Comparison of ENCODE assay signal across 8 cellular contexts in genomic region chr2:163735692-163736432, GRCh38. TPM values are rescaled to one million over a fixed set of nuclear protein-coding genes. Genes with fewer than 3 reads are reported as not detected.
DNase-seq lines count a peak whose midpoint lies in the region; ATAC-seq, FAIRE-seq and TF ChIP-seq lines count a peak whose summit lies in the region.

FIGN (minus strand) TSS chr2:163736008; CDS start chr2:163734927, 1,081 bp downstream.

- no peak for ATAC-seq in activated T-cell treated with anti-CD3 and anti-CD28 coated beads, Interleukin-2, amount 50 U/mL, for 72 hours (replicated peaks in 1 of 2)
- no peak for ATAC-seq in HG02973 (IDR thresholded peaks at IDR 0.05; ENCODE audit: unreplicated experiment)

- 0% methylated on average over 54 of the region's 54 CpGs; no CpG with 5 or more reads in 1 of the 2 experiments for WGBS in H1 (ENCODE audit: extremely low coverage in 1 of 2, insufficient coverage in 1 of 2, insufficient read length in 1 of 2, insufficient replicate concordance in 2 of 2, low coverage in 1 of 2, low lambda C conversion rate in 2 of 2, missing lambda C conversion rate in 1 of 2), 2 experiments
- 2% methylated on average over 51 to 54 of the region's 54 CpGs for WGBS in lower leg skin, 2 donors
- 2% methylated on average over 37 of the region's 54 CpGs for WGBS in suprapubic skin

- H3K23ac ChIP-seq in H1 (ENCODE audit: insufficient read length) = no peak within 1 kb of the TSS

- H3K4me3 Mint-ChIP-seq in activated T-cell treated with anti-CD3 and anti-CD28 coated beads, Interleukin-2, amount 50 U/mL, for 72 hours = peak within 1 kb of the TSS; percentile 17 to 79
- no peak within 1 kb of the TSS for H3K4me3 Mint-ChIP-seq in activated T-cell treated with anti-CD3 and anti-CD28 coated beads, Interleukin-2, amount 50 U/mL, for 24 hours

- H3K79me2 ChIP-seq in PC-9 (ENCODE audit: low read depth) (0 out of 2 replicates have a peak, but pooled peaks cover 5% of the 10 kb centered on the region), H1 (ENCODE audit: control insufficient read depth in 1 of 2, insufficient read depth in 2 of 2, low read length in 2 of 2) (peaks cover 0 to 47% of the 10 kb centered on the region in 2 experiments; a peak in 3 of 4 replicates)

- peaks cover 33% of the 10 kb centered on the region for H3K27me3 Mint-ChIP-seq in activated T-cell treated with anti-CD3 and anti-CD28 coated beads, Interleukin-2, amount 50 U/mL, for 72 hours (ENCODE audit: low read depth)
- peaks cover 28% of the 10 kb centered on the region for H3K27me3 Mint-ChIP-seq in activated T-cell treated with anti-CD3 and anti-CD28 coated beads, Interleukin-2, amount 50 U/mL, for 24 hours

- H2BK12ac ChIP-seq in H1 (ENCODE audit: low read depth, low read length) = peak within 1 kb of the TSS; percentile 79; the same call in 1 of the 2 replicates

- no peak for TF ChIP-seq EP300 in H1 (IDR thresholded peaks at IDR 0.05; ENCODE audit: borderline replicate concordance in 1 of 2, low read depth in 2 of 2, low read length in 2 of 2)
- no peak for TF ChIP-seq EP300 in suprapubic skin (IDR thresholded peaks at IDR 0.05)

- H3F3A ChIP-seq in PC-9 (ENCODE audit: insufficient read depth, low read depth) = no peaks in the 10 kb centered on the region

- H3K27me3 ChIP-seq in PC-9 (ENCODE audit: insufficient read depth, low read depth) (no peaks in the 10 kb centered on the region), H1 (replicated peaks in 1 of 4; ENCODE audit: control insufficient read depth in 3 of 4, extremely low read depth in 1 of 4, insufficient read depth in 3 of 4, low read length in 3 of 4) (no peaks in the 10 kb centered on the region), suprapubic skin (peaks cover 24% of the 10 kb centered on the region)

- no TSS peak for BruUV-seq in PC-9 (replicated peaks; lab: Mats Ljungman, UMichigan)

- no peaks in the 10 kb centered on the region for H3K36me3 ChIP-seq in PC-9 (ENCODE audit: low read depth)
- no peaks in the 10 kb centered on the region for H3K36me3 ChIP-seq in H1 (ENCODE audit: control insufficient read depth in 2 of 4, insufficient read depth in 4 of 4, low read length in 3 of 4)
- H3K36me3 ChIP-seq in suprapubic skin = no peaks in the 10 kb centered on the region

- H3K36me3 Mint-ChIP-seq in activated T-cell treated with anti-CD3 and anti-CD28 coated beads, Interleukin-2, amount 50 U/mL, for 72 hours (ENCODE audit: insufficient read depth in 2 of 2) = peaks cover 0 to 5% of the 10 kb centered on the region in 2 donors
- no peaks in the 10 kb centered on the region for H3K36me3 Mint-ChIP-seq in activated T-cell treated with anti-CD3 and anti-CD28 coated beads, Interleukin-2, amount 50 U/mL, for 24 hours (ENCODE audit: low read depth)

- peak within 1 kb of the TSS; percentile 96 for H2AFZ ChIP-seq in PC-9
- H2AFZ ChIP-seq in H1 (ENCODE audit: low read length) = peak within 1 kb of the TSS; percentile 31; the same call in 1 of the 2 replicates

- H2BK15ac ChIP-seq in H1 (ENCODE audit: low read length) = no peak within 1 kb of the TSS

- H3K4ac ChIP-seq in H1 (replicated peaks; ENCODE audit: insufficient read length, low read depth, low read length) = no peak within 1 kb of the TSS

- H4K8ac ChIP-seq in H1 (ENCODE audit: extremely low read depth, insufficient read depth, low read length) = peak within 1 kb of the TSS; percentile 98; the same call in 1 of the 2 replicates

- H3K18ac ChIP-seq in H1 (ENCODE audit: extremely low read depth, low read length) = peak within 1 kb of the TSS; percentile 97

- TF ChIP-seq RAD21 in H1 (IDR thresholded peaks at IDR 0.05 in 1 of 2, conservative IDR thresholded peaks at IDR 0.05 in 1 of 2; ENCODE audit: low read depth in 2 of 2, low read length in 2 of 2) = 0 out of 4 replicates have a peak, but pooled peaks of 1 of the 2 experiments have one; percentile 10

- H3K9ac ChIP-seq in H1 (replicated peaks in 1 of 4; ENCODE audit: extremely low read depth in 1 of 4, low read depth in 3 of 4, low read length in 3 of 4) = peak within 1 kb of the TSS; percentile 94 to 97 (median 96)

- peak; percentile 73 to 93 for TF ChIP-seq POLR2A in H1 (IDR thresholded peaks at IDR 0.05; ENCODE audit: control extremely low read depth in 1 of 2, low read depth in 2 of 2, low read length in 2 of 2)
- TF ChIP-seq POLR2A in lower leg skin (IDR thresholded peaks at IDR 0.05) = no peak
- no peak for TF ChIP-seq POLR2A in suprapubic skin (IDR thresholded peaks at IDR 0.05)

- H3K14ac ChIP-seq in H1 (ENCODE audit: insufficient read length) = no peak within 1 kb of the TSS

- no peaks in the 10 kb centered on the region for H4K20me1 ChIP-seq in PC-9 (ENCODE audit: insufficient read depth)
- peaks cover 0 to 1% of the 10 kb centered on the region in 2 experiments for H4K20me1 ChIP-seq in H1 (replicated peaks in 1 of 2; ENCODE audit: control insufficient read depth in 1 of 2, insufficient read depth in 2 of 2, low read length in 2 of 2)

- no peak within 1 kb of the TSS for H2BK20ac ChIP-seq in H1 (ENCODE audit: low read length)

- no peaks in the 10 kb centered on the region for H3K9me2 ChIP-seq in PC-9 (ENCODE audit: insufficient read depth)

- H3K27ac Mint-ChIP-seq in activated T-cell treated with anti-CD3 and anti-CD28 coated beads, Interleukin-2, amount 50 U/mL, for 72 hours = no peak within 1 kb of the TSS
- H3K27ac Mint-ChIP-seq in activated T-cell treated with anti-CD3 and anti-CD28 coated beads, Interleukin-2, amount 50 U/mL, for 24 hours = no peak within 1 kb of the TSS

- H3K4me1 ChIP-seq in PC-9 (replicated peaks; ENCODE audit: insufficient read depth) = no peaks in the 10 kb centered on the region
- peaks cover 0 to 7% (median 1%) of the 10 kb centered on the region in 4 experiments; a peak in 3 of 7 replicates for H3K4me1 ChIP-seq in H1 (replicated peaks in 1 of 4; ENCODE audit: control insufficient read depth in 3 of 4, insufficient read depth in 4 of 4, low read length in 3 of 4)
- peaks cover 7% of the 10 kb centered on the region for H3K4me1 ChIP-seq in suprapubic skin

- no peak within 1 kb of the TSS for H2AK5ac ChIP-seq in H1 (ENCODE audit: low read depth, low read length)

- peak within 1 kb of the TSS; percentile 70 for H3K56ac ChIP-seq in H1 (replicated peaks; ENCODE audit: insufficient read length, low read depth, low read length)

- TF ChIP-seq CTCF in PC-9 (conservative IDR thresholded peaks at IDR 0.05) (no peak), H1 (IDR thresholded peaks at IDR 0.05; ENCODE audit: control extremely low read depth in 1 of 3, insufficient read depth in 1 of 3, low read depth in 1 of 3, low read length in 3 of 3) (0 out of 4 replicates have a peak, but pooled peaks of 1 of the 3 experiments have one; percentile 2), lower leg skin (IDR thresholded peaks at IDR 0.05) (no peak), suprapubic skin (IDR thresholded peaks at IDR 0.05) (no peak)

- H2BK5ac ChIP-seq in H1 (ENCODE audit: low read depth, low read length) = peak within 1 kb of the TSS; percentile 95

- H3K4me3 ChIP-seq in PC-9 = peak within 1 kb of the TSS; percentile 91
- peak within 1 kb of the TSS; percentile 54 to 99 (median 80) for H3K4me3 ChIP-seq in H1 (ENCODE audit: extremely low read depth in 1 of 4, insufficient read depth in 2 of 4, low read depth in 3 of 4, low read length in 4 of 4)
- H3K4me3 ChIP-seq in lower leg skin (ENCODE audit: low read depth, poor library complexity, severe bottlenecking) = peak within 1 kb of the TSS; percentile 28
- H3K4me3 ChIP-seq in suprapubic skin = peak within 1 kb of the TSS; percentile 75

- intact Hi-C loops in PC-9 (cut with micrococcal nuclease; ENCODE audit: unreplicated experiment) = loop anchor here (1.0 to 10.0 kb wide), 5 partner anchors 45 to 689 kb away; no protein-coding TSS in a partner anchor
- intact Hi-C loops in lower leg skin (cut with DNase I; ENCODE audit: low total_unique reads) = no loop called here

- peaks cover 2 to 5% of the 10 kb centered on the region in 2 donors for H3K9me3 Mint-ChIP-seq in activated T-cell treated with anti-CD3 and anti-CD28 coated beads, Interleukin-2, amount 50 U/mL, for 72 hours
- peaks cover 4% of the 10 kb centered on the region for H3K9me3 Mint-ChIP-seq in activated T-cell treated with anti-CD3 and anti-CD28 coated beads, Interleukin-2, amount 50 U/mL, for 24 hours

- H3K9me3 ChIP-seq in PC-9 (ENCODE audit: insufficient read depth, low read depth) = no peaks in the 10 kb centered on the region
- no peaks in the 10 kb centered on the region for H3K9me3 ChIP-seq in H1 (ENCODE audit: insufficient read depth in 2 of 2, low read depth in 1 of 2, low read length in 1 of 2)
- no peaks in the 10 kb centered on the region for H3K9me3 ChIP-seq in suprapubic skin

- H3K23me2 ChIP-seq in H1 (ENCODE audit: low read depth, low read length) = peaks cover 7% of the 10 kb centered on the region

- DNase-seq in activated T-cell treated with anti-CD3 and anti-CD28 coated beads, Interleukin-2, amount 50 U/mL, for 72 hours = no peak
- no peak for DNase-seq in activated T-cell treated with anti-CD3 and anti-CD28 coated beads, Interleukin-2, amount 50 U/mL, for 24 hours
- DNase-seq in PC-9 (peak; percentile 57 to 61), H1 (ENCODE audit: low read depth in 1 of 2, low spot score in 2 of 2) (peak; percentile 70 to 83), lower leg skin (ENCODE audit: low spot score in 2 of 2) (peak; percentile 52 to 95), suprapubic skin (ENCODE audit: low spot score in 2 of 2) (peak; percentile 77 to 86)
- no peak for DNase-seq in stimulated activated CD4-positive, alpha-beta T cell treated with anti-CD3 and anti-CD28 coated beads, Interleukin-1b, Interleukin-23, amount 100 ng/mL, for 48 hours

- peak within 1 kb of the TSS; percentile 98 for H4K91ac ChIP-seq in H1 (replicated peaks; ENCODE audit: insufficient read length, low read length)

- peaks cover 4% of the 10 kb centered on the region for H3K4me1 Mint-ChIP-seq in activated T-cell treated with anti-CD3 and anti-CD28 coated beads, Interleukin-2, amount 50 U/mL, for 72 hours (ENCODE audit: low read depth)
- peaks cover 5% of the 10 kb centered on the region for H3K4me1 Mint-ChIP-seq in activated T-cell treated with anti-CD3 and anti-CD28 coated beads, Interleukin-2, amount 50 U/mL, for 24 hours (ENCODE audit: low read depth)

- H3K27ac ChIP-seq in PC-9 (peak within 1 kb of the TSS; percentile 57), H1 (ENCODE audit: low read depth, low read length) (peak within 1 kb of the TSS; percentile 97), suprapubic skin (peak within 1 kb of the TSS; percentile 95)

- POLR2A ChIA-PET in PC-9 (lab: Charles Lee; ENCODE audit: unreplicated experiment) (no interaction called here), H1 (lab: Charles Lee; ENCODE audit: partially characterized antibody) (interaction anchor here (0.6 to 2.5 kb wide), 19 partner anchors 10 to 886 kb away, joined by 3 to 10 read pairs (median 4); partner anchors contain the start of gene GRB14)

- peak; percentile 55 for FAIRE-seq in H1 (lab: Jason Lieb, UNC)

- H4K5ac ChIP-seq in H1 (ENCODE audit: insufficient read length, low read depth, low read length) = peak within 1 kb of the TSS; percentile 88

- CTCF ChIA-PET in PC-9 (lab: Charles Lee) (no interaction called here), H1 (lab: Charles Lee; ENCODE audit: partially characterized antibody) (interaction anchor here (0.6 to 1.2 kb wide), 7 partner anchors 13 to 805 kb away, joined by 3 to 4 read pairs (median 3); no protein-coding TSS in a partner anchor)

- no peak within 1 kb of the TSS for H2BK120ac ChIP-seq in H1 (replicated peaks; ENCODE audit: low read depth, low read length)

- peak within 1 kb of the TSS; percentile 92 for H3K4me2 ChIP-seq in PC-9
- peak within 1 kb of the TSS; percentile 87 to 95 for H3K4me2 ChIP-seq in H1 (ENCODE audit: insufficient read depth in 1 of 2, low read depth in 2 of 2, low read length in 2 of 2)

- H3K79me1 ChIP-seq in H1 (ENCODE audit: low read depth, low read length) = no peaks in the 10 kb centered on the region

RNA-seq across cellular contexts. Expression of gene FIGN, which starts in this region (rescaled TPM):
- not detected for total RNA-seq in activated T-cell treated with anti-CD3 and anti-CD28 coated beads, Interleukin-2, amount 50 U/mL, for 72 hours
- 3.1 and 7.4 TPM in 2 replicates for total RNA-seq in PC-9 (2021)
- 21.5 and 22.8 TPM in 2 replicates for total RNA-seq in H1 (2021; fragmentation: NEBNext Ultra II Directional; extraction: Animal tissue kit (Norgen Biotek cat#: 25700))
- polyA plus RNA-seq in H1 (2011; rRNA removed) = 5.0 and 6.0 TPM in 2 replicates
- polyA plus RNA-seq in H1 (2011; cell fraction: cytosol; rRNA removed) = 5.5 TPM
- polyA plus RNA-seq in H1 (2011; cell fraction: nucleus; rRNA removed) = 11.5 TPM
- polyA plus RNA-seq in H1 (2012, experiment 1 of 2) = 5.0 to 10.1 TPM (median 7.2 TPM) in 4 replicates
- polyA plus RNA-seq in H1 (2012, experiment 2 of 2) = 0.42 TPM
- polyA plus RNA-seq in H1 (2013, experiment 1 of 2) = 6.6 TPM
- 6.6 TPM for polyA plus RNA-seq in H1 (2013, experiment 2 of 2)
- polyA minus RNA-seq in H1 (2011; rRNA and poly(A)+ RNA removed) = 17.7 and 19.0 TPM in 2 replicates
- polyA minus RNA-seq in H1 (2011; cell fraction: cytosol; rRNA and poly(A)+ RNA removed) = 10.5 TPM
- 25.1 TPM for polyA minus RNA-seq in H1 (2011; cell fraction: nucleus; rRNA and poly(A)+ RNA removed)
- 1 to 10 TPM in 3 of 4 donors, under 1 TPM in 1; 0.88 to 1.8 (median 1.1) TPM for total RNA-seq in lower leg skin
- total RNA-seq in suprapubic skin = 1 to 10 TPM; 1.6 to 2.2 (median 1.9) TPM

Comparison
In these comparisons a context has a peak if more than half of its experiments do, and no peak if none do; other contexts are left out.
1. DNase-seq: peak in PC-9 (2 of 2), H1 (2 of 2), lower leg skin (2 of 2) and suprapubic skin (2 of 2); none in activated T-cell treated with anti-CD3 and anti-CD28 coated beads, Interleukin-2, amount 50 U/mL, for 72 hours (0 of 2), activated T-cell treated with anti-CD3 and anti-CD28 coated beads, Interleukin-2, amount 50 U/mL, for 24 hours (single experiment) and stimulated activated CD4-positive, alpha-beta T cell treated with anti-CD3 and anti-CD28 coated beads, Interleukin-1b, Interleukin-23, amount 100 ng/mL, for 48 hours (single experiment).
2. H3K4me3 ChIP-seq: peak in every context shown above with its lines; median percentile 91 in PC-9; 80 in H1; 75 in suprapubic skin; 28 in lower leg skin.
3. POLR2A ChIP-seq: peak in H1 (2 of 2); none in lower leg skin (0 of 2) and suprapubic skin (0 of 2).
4. Peak in every context shown above with its lines, with median percentiles within 50 percentile points of each other: H3K27ac ChIP-seq.